ENCODE assay signal across 8 cellular contexts in genomic region chr4:74158561-74159396, GRCh38. TPM values are rescaled to one million over a fixed set of nuclear protein-coding genes. Genes with fewer than 3 reads are reported as not detected.
DNase-seq lines count a peak whose midpoint lies in the region; ATAC-seq, FAIRE-seq and TF ChIP-seq lines count a peak whose summit lies in the region.

No MANE protein-coding gene starts in this region.

- peak; percentile 59 for DNase-seq in Karpas-422
- DNase-seq in astrocyte of the hippocampus (ENCODE audit: low read depth, low spot score) = peak; percentile 16
- no peak for DNase-seq in HepG2 (ENCODE audit: low spot score)
- no peak for DNase-seq in suprapubic skin (ENCODE audit: low spot score in 2 of 2)
- no peak for DNase-seq in NCI-H1105 treated with DMSO at 0.1 percent for 48 hours (lab: John Stamatoyannopoulos, UW)

- WGBS in HepG2 (ENCODE audit: low lambda C conversion rate) = 18% methylated on average over 13 of the region's 13 CpGs
- 30% methylated on average over 13 of the region's 13 CpGs for WGBS in suprapubic skin

- TF ChIP-seq EP300 in HepG2 (IDR thresholded peaks at IDR 0.05; ENCODE audit: low read depth in 2 of 2, low read length in 2 of 2) (no peak), HepG2 (CRISPR knock-in tag; IDR thresholded peaks at IDR 0.05; ENCODE audit: borderline replicate concordance) (no peak), suprapubic skin (IDR thresholded peaks at IDR 0.05) (no peak)

- TSS peak; percentile 61 for BruUV-seq in HepG2 (replicated peaks; lab: Mats Ljungman, UMichigan)

- H3K4me1 ChIP-seq in ES-I3 (ENCODE audit: insufficient read depth, low read length) (no peaks in the 10 kb centered on the region), Karpas-422 (ENCODE audit: low read length) (peaks cover 17% of the 10 kb centered on the region), HepG2 (ENCODE audit: insufficient read depth, low read length) (peaks cover 18% of the 10 kb centered on the region), suprapubic skin (peaks cover 33% of the 10 kb centered on the region)

- intact Hi-C loops in HepG2 (cut with micrococcal nuclease; ENCODE audit: unreplicated experiment) = no loop called here

- ATAC-seq in HepG2 (no peak), HG02870 (IDR thresholded peaks at IDR 0.05; ENCODE audit: unreplicated experiment) (no peak), HG03139 (IDR thresholded peaks at IDR 0.05; ENCODE audit: unreplicated experiment) (no peak)

- H3K9ac ChIP-seq in ES-I3 (ENCODE audit: low read depth, low read length) = peak overlapping the region; percentile 72
- H3K9ac ChIP-seq in Karpas-422 (ENCODE audit: low read length) = peak overlapping the region; percentile 75
- peak overlapping the region; percentile 90 for H3K9ac ChIP-seq in HepG2 (ENCODE audit: insufficient read depth, low read depth, low read length)

- CTCF ChIA-PET in HepG2 (lab: Yijun Ruan, JAX; ENCODE audit: low intra/inter-chr PET ratio, low total read pairs) = no interaction called here

- no peak for TF ChIP-seq RAD21 in HepG2 (CRISPR knock-in tag; IDR thresholded peaks at IDR 0.05)

- no peaks in the 10 kb centered on the region for H3K9me3 ChIP-seq in ES-I3 (ENCODE audit: control insufficient read depth, insufficient read depth, low read length)
- no peaks in the 10 kb centered on the region for H3K9me3 ChIP-seq in Karpas-422 (ENCODE audit: low read length)
- H3K9me3 ChIP-seq in HepG2 (ENCODE audit: low read length) = no peaks in the 10 kb centered on the region
- H3K9me3 ChIP-seq in suprapubic skin = no peaks in the 10 kb centered on the region

- H3K27me3 ChIP-seq in Karpas-422 (ENCODE audit: low read length) = no peaks in the 10 kb centered on the region
- no peaks in the 10 kb centered on the region for H3K27me3 ChIP-seq in HepG2 (ENCODE audit: control insufficient read depth in 1 of 2, insufficient read depth in 2 of 2, low read length in 2 of 2)
- no peaks in the 10 kb centered on the region for H3K27me3 ChIP-seq in suprapubic skin

- H3K27ac ChIP-seq in Karpas-422 (ENCODE audit: low read length) (no peak overlapping the region), HepG2 (ENCODE audit: extremely low read length, insufficient read depth, low read length) (peak overlapping the region; percentile 88), suprapubic skin (peak overlapping the region; percentile 93)

- H3K4me3 ChIP-seq in Karpas-422 (ENCODE audit: low read length) = peak overlapping the region; percentile 72
- H3K4me3 ChIP-seq in HepG2 (replicated peaks in 1 of 3; ENCODE audit: insufficient read depth in 1 of 3, low read depth in 2 of 3, low read length in 3 of 3) = peak overlapping the region; percentile 78 to 88 (median 86)
- peak overlapping the region; percentile 70 for H3K4me3 ChIP-seq in suprapubic skin

- in situ Hi-C loops in HepG2 (cut with HindIII; ENCODE audit: extremely low pct_ligation_motif_present, low pct_unique_long_range_greater_than_20kb) = no loop called here

- TF ChIP-seq POLR2A in HepG2 (IDR thresholded peaks at IDR 0.05; ENCODE audit: insufficient read depth in 1 of 2, low read depth in 2 of 2, low read length in 2 of 2) (no peak), suprapubic skin (IDR thresholded peaks at IDR 0.05) (no peak)

- POLR2A ChIA-PET in HepG2 (lab: Yijun Ruan, JAX) = no interaction called here

- FAIRE-seq in HepG2 (lab: Jason Lieb, UNC) = no peak

- H3K4me2 ChIP-seq in Karpas-422 (ENCODE audit: low read depth, low read length, poor library complexity, severe bottlenecking) = peak overlapping the region; percentile 79
- H3K4me2 ChIP-seq in HepG2 (ENCODE audit: low read depth, low read length) = peak overlapping the region; percentile 93

- H4K20me1 ChIP-seq in Karpas-422 (ENCODE audit: insufficient read depth, low read depth, low read length) (peaks cover 8% of the 10 kb centered on the region; the same call in 1 of the 2 replicates), HepG2 (ENCODE audit: insufficient read depth, low read length) (no peaks in the 10 kb centered on the region)

- TF ChIP-seq CTCF in HepG2 (CRISPR knock-in tag; IDR thresholded peaks at IDR 0.05) (no peak), suprapubic skin (IDR thresholded peaks at IDR 0.05) (no peak)

- H3K36me3 ChIP-seq in ES-I3 (ENCODE audit: insufficient read depth, low read length) (no peaks in the 10 kb centered on the region), Karpas-422 (ENCODE audit: insufficient read depth, low read length) (peaks cover 26% of the 10 kb centered on the region), HepG2 (replicated peaks in 1 of 2; ENCODE audit: control insufficient read depth in 1 of 2, insufficient read depth in 2 of 2, low read length in 2 of 2) (peaks cover 3 to 13% of the 10 kb centered on the region in 2 experiments; a peak in 3 of 5 replicates), suprapubic skin (peaks cover 4% of the 10 kb centered on the region)

- H3K79me2 ChIP-seq in Karpas-422 (ENCODE audit: low read length) (peaks cover 24% of the 10 kb centered on the region), HepG2 (ENCODE audit: insufficient read depth, low read length) (peaks cover 31% of the 10 kb centered on the region)

- H2AFZ ChIP-seq in Karpas-422 (ENCODE audit: low read length) (no peak overlapping the region), HepG2 (ENCODE audit: low read length) (no peak overlapping the region)

- H3K9me2 ChIP-seq in Karpas-422 (replicated peaks; ENCODE audit: insufficient read depth, low read length) = no peaks in the 10 kb centered on the region

RNA-seq across cellular contexts. Expression of gene MTHFD2L, which starts 0.9 kb away (rescaled TPM):
- total RNA-seq in Karpas-422 (2014; rRNA removed; shearing (Covaris generic); ENCODE audit: low replicate concordance) = 10.5 and 23.6 TPM in 2 replicates
- total RNA-seq in HepG2 (2016; rRNA removed; fragmentation: Illumina TruSeq; extraction: Trizol) (11.2 and 14.9 TPM in 2 replicates), suprapubic skin (10 to 100 TPM; 13.1 to 22.9 (median 15.3) TPM)
- 36.2 and 41.6 TPM in 2 replicates for total RNA-seq in HepG2 (2016; cell fraction: cytosol; rRNA removed; fragmentation: Illumina TruSeq; extraction: Trizol; ENCODE audit: low read depth)
- total RNA-seq in HepG2 (2016; cell fraction: insoluble cytoplasmic fraction; rRNA removed; fragmentation: Illumina TruSeq; extraction: Trizol) = 10.3 and 13.4 TPM in 2 replicates
- 23.7 and 23.8 TPM in 2 replicates for total RNA-seq in HepG2 (2016; cell fraction: membrane; rRNA removed; fragmentation: Illumina TruSeq; extraction: Trizol)
- 29.5 and 31.0 TPM in 2 replicates for total RNA-seq in HepG2 (2016; cell fraction: nucleus; rRNA removed; fragmentation: Illumina TruSeq; extraction: Trizol)
- 8.0 and 10.5 TPM in 2 replicates for polyA plus RNA-seq in HepG2 (2011; rRNA removed)
- 2.9 and 4.8 TPM in 2 replicates for polyA plus RNA-seq in HepG2 (2011; cell fraction: cytosol; rRNA removed)
- polyA plus RNA-seq in HepG2 (2011; cell fraction: nucleus; rRNA removed) = 5.4 and 7.8 TPM in 2 replicates
- polyA plus RNA-seq in HepG2 (2012) = 7.8 and 8.7 TPM in 2 replicates
- polyA plus RNA-seq in HepG2 (2016; cell fraction: cytosol; fragmentation: Illumina TruSeq; extraction: Trizol; ENCODE audit: low read depth) = 17.5 and 27.6 TPM in 2 replicates
- polyA plus RNA-seq in HepG2 (2016; cell fraction: insoluble cytoplasmic fraction; fragmentation: Illumina TruSeq; extraction: Trizol; ENCODE audit: low read depth) = 18.4 and 19.3 TPM in 2 replicates
- 20.0 and 23.5 TPM in 2 replicates for polyA plus RNA-seq in HepG2 (2016; cell fraction: membrane; fragmentation: Illumina TruSeq; extraction: Trizol; ENCODE audit: low read depth)
- 21.6 and 22.3 TPM in 2 replicates for polyA plus RNA-seq in HepG2 (2016; cell fraction: nucleus; fragmentation: Illumina TruSeq; extraction: Trizol; ENCODE audit: insufficient read depth, low read depth)
- 5.1 and 6.2 TPM in 2 replicates for polyA minus RNA-seq in HepG2 (2011; rRNA and poly(A)+ RNA removed; ENCODE audit: low replicate concordance)
- polyA minus RNA-seq in HepG2 (2011; cell fraction: cytosol; rRNA and poly(A)+ RNA removed) = 3.6 and 4.0 TPM in 2 replicates
- 48.3 and 57.2 TPM in 2 replicates for polyA minus RNA-seq in HepG2 (2011; cell fraction: nucleus; rRNA and poly(A)+ RNA removed)

RNA-seq across cellular contexts. Expression of gene CXCL2, which starts 59.8 kb away (rescaled TPM):
- total RNA-seq in Karpas-422 (2014; rRNA removed; shearing (Covaris generic); ENCODE audit: low replicate concordance) = not detected in 2 replicates
- total RNA-seq in HepG2 (2016; rRNA removed; fragmentation: Illumina TruSeq; extraction: Trizol) (0.44 and 0.97 TPM in 2 replicates), suprapubic skin (10 to 100 TPM in 1 of 4 donors, 1 to 10 TPM in 3; 3.8 to 15.6 (median 6.9) TPM)
- 1.3 and 1.6 TPM in 2 replicates for total RNA-seq in HepG2 (2016; cell fraction: cytosol; rRNA removed; fragmentation: Illumina TruSeq; extraction: Trizol; ENCODE audit: low read depth)
- 0.15 and 0.76 TPM in 2 replicates for total RNA-seq in HepG2 (2016; cell fraction: insoluble cytoplasmic fraction; rRNA removed; fragmentation: Illumina TruSeq; extraction: Trizol)
- total RNA-seq in HepG2 (2016; cell fraction: membrane; rRNA removed; fragmentation: Illumina TruSeq; extraction: Trizol) = 0.90 and 1.0 TPM in 2 replicates
- total RNA-seq in HepG2 (2016; cell fraction: nucleus; rRNA removed; fragmentation: Illumina TruSeq; extraction: Trizol) = 1.6 and 1.9 TPM in 2 replicates
- polyA plus RNA-seq in HepG2 (2011; rRNA removed) = not detected in 2 replicates
- 0.06 TPM in 1 of 2 replicates, not detected in the other for polyA plus RNA-seq in HepG2 (2011; cell fraction: cytosol; rRNA removed)
- 0.33 and 0.56 TPM in 2 replicates for polyA plus RNA-seq in HepG2 (2011; cell fraction: nucleus; rRNA removed)
- not detected in 2 replicates for polyA plus RNA-seq in HepG2 (2012)
- 0.14 and 0.32 TPM in 2 replicates for polyA plus RNA-seq in HepG2 (2016; cell fraction: cytosol; fragmentation: Illumina TruSeq; extraction: Trizol; ENCODE audit: low read depth)
- 0.40 and 0.66 TPM in 2 replicates for polyA plus RNA-seq in HepG2 (2016; cell fraction: insoluble cytoplasmic fraction; fragmentation: Illumina TruSeq; extraction: Trizol; ENCODE audit: low read depth)
- 0.21 and 0.46 TPM in 2 replicates for polyA plus RNA-seq in HepG2 (2016; cell fraction: membrane; fragmentation: Illumina TruSeq; extraction: Trizol; ENCODE audit: low read depth)
- 3.8 and 4.3 TPM in 2 replicates for polyA plus RNA-seq in HepG2 (2016; cell fraction: nucleus; fragmentation: Illumina TruSeq; extraction: Trizol; ENCODE audit: insufficient read depth, low read depth)
- 5.7 TPM in 1 of 2 replicates, not detected in the other for polyA minus RNA-seq in HepG2 (2011; rRNA and poly(A)+ RNA removed; ENCODE audit: low replicate concordance)
- polyA minus RNA-seq in HepG2 (2011; cell fraction: cytosol; rRNA and poly(A)+ RNA removed) = not detected in 2 replicates
- polyA minus RNA-seq in HepG2 (2011; cell fraction: nucleus; rRNA and poly(A)+ RNA removed) = not detected in 2 replicates

Comparison
In these comparisons a context has a peak if more than half of its experiments do, and no peak if none do; other contexts are left out.
1. DNase-seq: peak in Karpas-422 (single experiment) and astrocyte of the hippocampus (single experiment); none in HepG2 (single experiment), suprapubic skin (0 of 2) and NCI-H1105 treated with DMSO at 0.1 percent for 48 hours (single experiment).
2. Peak in every context shown above with its lines, with median percentiles within 50 percentile points of each other: H3K9ac ChIP-seq and H3K4me3 ChIP-seq.